ENCODE assay signal across 28 cellular contexts in genomic region chr7:127877951-127878350, GRCh38.
"Had no signal": no experiment of that assay in that cellular context is flagged by ENCODE, and none has a peak within 500 bp of the region (broad histone marks: within the 10 kb centered on the region; RNA-seq: fewer than 3 reads in every experiment).

No MANE protein-coding gene starts in this region.

- H3K9me3 ChIP-seq: heart right ventricle, left lung, sigmoid colon, spleen, thoracic aorta, tibial nerve, upper lobe of left lung had no signal

- H3K27ac ChIP-seq: coronary artery, epithelial cell of prostate, foreskin keratinocyte, heart right ventricle, left lung, neural progenitor cell, parathyroid adenoma, sigmoid colon, spleen, thoracic aorta, tibial nerve, upper lobe of left lung had no signal

- H3K9ac ChIP-seq: neural progenitor cell, parathyroid adenoma had no signal

- H2AFZ ChIP-seq: neural progenitor cell, parathyroid adenoma had no signal

- H3K36me3 ChIP-seq: heart right ventricle, left lung, neural progenitor cell, sigmoid colon, spleen, thoracic aorta, tibial nerve, upper lobe of left lung had no signal

- H3K27me3 ChIP-seq: foreskin keratinocyte, heart right ventricle, left lung, neural progenitor cell, sigmoid colon, spleen, tibial nerve, upper lobe of left lung had no signal

- H3K9me3 Mint-ChIP-seq: naive thymus-derived CD4-positive, alpha-beta T cell; nephron; neural progenitor cell; stimulated activated memory B cell treated with anti-CD40 and anti-IgM and Interleukin-4, amounts not matched to agents 10 μg/mL and 1 μg/mL and 100 μg/mL, for 72 hours; stimulated activated naive CD8-positive, alpha-beta T cell treated with anti-CD3 and anti-CD28 coated beads, Interleukin-15, Interleukin-2, amounts not matched to agents 100 ng/mL and 50 ng/mL, for 24 hours had no signal

- H3K4me3 ChIP-seq: coronary artery, heart right ventricle, left lung, neural progenitor cell, sigmoid colon, spleen, thoracic aorta, tibial nerve, upper lobe of left lung had no signal

- H3K27me3 Mint-ChIP-seq: naive thymus-derived CD4-positive, alpha-beta T cell; progenitor cell of endocrine pancreas; stimulated activated memory B cell treated with anti-CD40 and anti-IgM and Interleukin-4, amounts not matched to agents 10 μg/mL and 1 μg/mL and 100 μg/mL, for 72 hours; stimulated activated naive CD8-positive, alpha-beta T cell treated with anti-CD3 and anti-CD28 coated beads, Interleukin-15, Interleukin-2, amounts not matched to agents 100 ng/mL and 50 ng/mL, for 24 hours had no signal

- H3K4me1 ChIP-seq: foreskin keratinocyte had no signal

- DNase-seq: effector CD4-positive, alpha-beta T cell; foreskin keratinocyte; glutamatergic neuron; heart right ventricle; hippocampal formation; left cardiac atrium; left lung; mammary epithelial cell; mesendoderm; midbrain; naive thymus-derived CD4-positive, alpha-beta T cell; sigmoid colon; spleen; stimulated activated CD4-positive, alpha-beta T cell treated with anti-CD3 and anti-CD28 coated beads, Interleukin-4, amount 100 ng/mL, for 4 hours; upper lobe of left lung had no signal

- H3K27ac Mint-ChIP-seq: naive thymus-derived CD4-positive, alpha-beta T cell; nephron; neural progenitor cell; progenitor cell of endocrine pancreas; stimulated activated memory B cell treated with anti-CD40 and anti-IgM and Interleukin-4, amounts not matched to agents 10 μg/mL and 1 μg/mL and 100 μg/mL, for 72 hours; stimulated activated naive CD8-positive, alpha-beta T cell treated with anti-CD3 and anti-CD28 coated beads, Interleukin-15, Interleukin-2, amounts not matched to agents 100 ng/mL and 50 ng/mL, for 24 hours had no signal

- FAIRE-seq: islet of Langerhans, urothelium cell line had no signal

- ATAC-seq: esophagus mucosa; foreskin keratinocyte; heart right ventricle; left cardiac atrium; left lung; naive thymus-derived CD4-positive, alpha-beta T cell; stimulated activated memory B cell treated with anti-CD40 and anti-IgM and Interleukin-4, amounts not matched to agents 10 μg/mL and 1 μg/mL and 100 μg/mL, for 72 hours had no signal

- H3K36me3 Mint-ChIP-seq: naive thymus-derived CD4-positive, alpha-beta T cell; neural progenitor cell had no signal

- H3K4me1 Mint-ChIP-seq: nephron had no signal

- H3K4me2 ChIP-seq: neural progenitor cell had no signal

- H3K4me3 Mint-ChIP-seq: naive thymus-derived CD4-positive, alpha-beta T cell; nephron; neural progenitor cell; stimulated activated memory B cell treated with anti-CD40 and anti-IgM and Interleukin-4, amounts not matched to agents 10 μg/mL and 1 μg/mL and 100 μg/mL, for 72 hours; stimulated activated naive CD8-positive, alpha-beta T cell treated with anti-CD3 and anti-CD28 coated beads, Interleukin-15, Interleukin-2, amounts not matched to agents 100 ng/mL and 50 ng/mL, for 24 hours had no signal
